In the genomic region with DNA sequence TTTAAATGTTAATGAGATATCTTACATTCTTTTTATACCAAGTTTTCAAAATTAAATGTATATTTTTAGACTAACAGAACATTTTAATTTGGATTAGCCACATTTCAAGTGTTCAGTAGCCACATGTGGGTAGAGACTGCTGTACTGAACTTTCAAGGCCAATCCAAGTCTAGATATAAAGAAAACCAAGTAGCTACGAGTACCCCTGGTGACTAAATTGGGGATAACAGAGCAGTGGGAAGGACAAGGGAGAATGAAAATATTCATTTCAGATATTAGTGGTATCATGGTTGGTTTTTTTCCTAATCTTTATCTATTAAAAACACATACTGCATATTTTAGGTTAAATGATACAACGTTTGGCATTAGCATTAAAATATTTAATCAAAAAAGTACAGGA, we compare ENCODE assay signal across 12 cellular contexts.
DNase-seq lines count a peak whose midpoint lies in the region; ATAC-seq and TF ChIP-seq lines count a peak whose summit lies in the region.
"Had no signal": no experiment of that assay in that cellular context is flagged by ENCODE, and none has a peak within 500 bp of the region (broad histone marks: within the 10 kb centered on the region; RNA-seq: fewer than 3 reads in every experiment).

No MANE protein-coding gene starts in this region.

- no peak for TF ChIP-seq POLR2A in testis (IDR thresholded peaks at IDR 0.05)
- TF ChIP-seq POLR2A in tibial nerve (IDR thresholded peaks at IDR 0.05) = no peak

- no peak overlapping the region for H3K27ac ChIP-seq in testis
- H3K27ac ChIP-seq in tibial nerve = no peak overlapping the region
- H3K27ac ChIP-seq: epithelial cell of prostate, Peyer's patch had no signal

- H3K36me3 ChIP-seq in testis (ENCODE audit: low read depth, missing control alignments) (no peaks in the 10 kb centered on the region), tibial nerve (no peaks in the 10 kb centered on the region)
- H3K36me3 ChIP-seq: Peyer's patch had no signal

- TF ChIP-seq EP300 in tibial nerve (IDR thresholded peaks at IDR 0.05) = no peak

- H3K4me1 ChIP-seq in testis (no peaks in the 10 kb centered on the region), tibial nerve (no peaks in the 10 kb centered on the region)
- H3K4me1 ChIP-seq: Peyer's patch had no signal

- H3K4me3 ChIP-seq in testis (no peak overlapping the region), tibial nerve (no peak overlapping the region)
- H3K4me3 ChIP-seq: Peyer's patch had no signal

- no peaks in the 10 kb centered on the region for H3K9me3 ChIP-seq in testis
- H3K9me3 ChIP-seq in tibial nerve = peaks cover 0 to 4% (median 0%) of the 10 kb centered on the region in 4 donors
- H3K9me3 ChIP-seq: Peyer's patch had no signal

- WGBS in testis, 2 donors = 16 to 40% methylated on average over 2 of the region's 2 CpGs
- WGBS in tibial nerve, 2 donors = 31 to 38% methylated on average over 2 of the region's 2 CpGs

- ATAC-seq in left lobe of liver = no peak
- ATAC-seq: natural killer cell had no signal

- TF ChIP-seq CTCF in testis (IDR thresholded peaks at IDR 0.05) = peak in 2 of 3 experiments; percentile 23 to 32
- TF ChIP-seq CTCF in tibial nerve (IDR thresholded peaks at IDR 0.05) = peak in 1 of 5 experiments; percentile 21

- DNase-seq in SIG-M5 treated with dmso at 0.1 percent for 504 hours (lab: John Stamatoyannopoulos, UW; ENCODE audit: unreplicated experiment) (peak; percentile 4), SIG-M5 (lab: John Stamatoyannopoulos, UW) (no peak), NCI-H345 (lab: John Stamatoyannopoulos, UW) (peak; percentile 52), dermis blood vessel endothelial cell (peak; percentile 14), testis (no peak), left lobe of liver (ENCODE audit: low spot score) (no peak), tibial nerve (ENCODE audit: low spot score in 2 of 2) (no peak)
- DNase-seq in activated CD4-positive, alpha-beta T cell treated with anti-CD3 and anti-CD28 coated beads, Interleukin-2, amount 50 U/mL, for 4 hours = no peak
- DNase-seq: activated CD8-positive, alpha-beta memory T cell treated with anti-CD3 and anti-CD28 coated beads, Interleukin-2, amount 50 U/mL, for 48 hours; natural killer cell; Peyer's patch had no signal

- H3K27me3 ChIP-seq in testis = no peaks in the 10 kb centered on the region
- H3K27me3 ChIP-seq in tibial nerve = no peaks in the 10 kb centered on the region
- H3K27me3 ChIP-seq: Peyer's patch had no signal

- intact Hi-C loops in testis (cut with DNase I; ENCODE audit: low total_unique reads) = no loop called here

Comparison
In these comparisons a context has a peak if more than half of its experiments do, and no peak if none do; other contexts are left out.
1. DNase-seq: peak in SIG-M5 treated with dmso at 0.1 percent for 504 hours (single experiment), NCI-H345 (single experiment) and dermis blood vessel endothelial cell (single experiment); none in SIG-M5 (single experiment), testis (single experiment), left lobe of liver (single experiment), activated CD4-positive, alpha-beta T cell treated with anti-CD3 and anti-CD28 coated beads, Interleukin-2, amount 50 U/mL, for 4 hours (0 of 2) and tibial nerve (0 of 2).